Comparison of ENCODE assay signal across 22 cellular contexts in the genomic region with DNA sequence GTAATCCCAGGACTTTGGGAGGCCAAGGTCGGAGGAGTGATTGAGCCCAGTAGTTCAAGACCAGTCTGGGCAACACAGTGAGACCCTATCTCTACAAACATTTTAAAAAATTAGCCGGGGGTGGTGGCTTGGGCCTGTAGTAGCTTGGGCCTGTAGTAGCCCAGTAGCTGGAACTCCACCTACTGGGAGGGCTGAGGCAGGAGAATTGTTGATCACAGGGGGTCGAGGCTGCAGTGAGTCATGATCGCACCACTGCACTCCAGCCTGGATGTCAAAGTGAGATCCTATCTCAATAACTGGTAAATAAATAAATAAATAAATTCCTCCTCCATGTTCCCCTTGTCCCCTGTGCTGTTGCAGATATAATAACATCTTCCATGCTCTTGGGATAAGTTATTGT.
"Had no signal": no experiment of that assay in that cellular context is flagged by ENCODE, and none has a peak within 500 bp of the region (broad histone marks: within the 10 kb centered on the region; RNA-seq: fewer than 3 reads in every experiment).

No MANE protein-coding gene starts in this region.

- H3K4me3 Mint-ChIP-seq: activated CD8-positive, alpha-beta memory T cell treated with anti-CD3 and anti-CD28 coated beads, Interleukin-2, amount 10 ng/mL, durations not matched to agents 7 days and 5 days; activated naive CD8-positive, alpha-beta T cell treated with anti-CD3 and anti-CD28 coated beads, Interleukin-2, amount 50 U/mL, for 24 hours; activated T-cell treated with anti-CD3 and anti-CD28 coated beads, Interleukin-2, amount 50 U/mL, for 4 hours; brain; T-helper 17 cell had no signal

- H3K27ac Mint-ChIP-seq: activated CD8-positive, alpha-beta memory T cell treated with anti-CD3 and anti-CD28 coated beads, Interleukin-2, amount 10 ng/mL, durations not matched to agents 7 days and 5 days; activated naive CD4-positive, alpha-beta T cell treated with anti-CD3 and anti-CD28 coated beads, Interleukin-2, amount 50 U/mL, for 72 hours; activated naive CD8-positive, alpha-beta T cell treated with anti-CD3 and anti-CD28 coated beads, Interleukin-2, amount 50 U/mL, for 24 hours; T-helper 17 cell had no signal

- DNase-seq: activated CD4-positive, alpha-beta T cell treated with anti-CD3 and anti-CD28 coated beads for 4 hours; activated CD4-positive, alpha-beta T cell treated with anti-CD3 and anti-CD28 coated beads, Interleukin-2, amount 50 U/mL, for 48 hours; activated CD8-positive, alpha-beta memory T cell treated with anti-CD3 and anti-CD28 coated beads, Interleukin-2, amount 10 ng/mL, durations not matched to agents 7 days and 5 days; activated effector memory CD4-positive, alpha-beta T cell treated with anti-CD3 and anti-CD28 coated beads, Interleukin-2, amount 50 U/mL, for 16 hours; activated naive CD4-positive, alpha-beta T cell treated with Interleukin-2 at 50 U/mL for 16 hours; activated naive CD8-positive, alpha-beta T cell treated with anti-CD3 and anti-CD28 coated beads, Interleukin-2, amount 50 U/mL, for 24 hours; activated T-cell treated with anti-CD3 and anti-CD28 coated beads, Interleukin-2, amount 50 U/mL, for 4 hours; amygdala; KG1; NCI-H1048; NCI-H146; NCI-H187 treated with DMSO at 0.1 percent for 48 hours; NCI-H2081 treated with DMSO at 0.1 percent for 48 hours; NCI-H446; NCI-H524; SHP77 treated with DMSO at 0.1 percent for 48 hours; T-helper 17 cell; T-helper 9 cell had no signal

- H3K36me3 Mint-ChIP-seq: activated CD8-positive, alpha-beta memory T cell treated with anti-CD3 and anti-CD28 coated beads, Interleukin-2, amount 10 ng/mL, durations not matched to agents 7 days and 5 days; activated naive CD4-positive, alpha-beta T cell treated with anti-CD3 and anti-CD28 coated beads, Interleukin-2, amount 50 U/mL, for 72 hours had no signal

- H3K27ac ChIP-seq: VCaP had no signal

- ATAC-seq: activated CD8-positive, alpha-beta memory T cell treated with anti-CD3 and anti-CD28 coated beads, Interleukin-2, amount 10 ng/mL, durations not matched to agents 7 days and 5 days; activated naive CD4-positive, alpha-beta T cell treated with anti-CD3 and anti-CD28 coated beads, Interleukin-2, amount 50 U/mL, for 72 hours; activated naive CD8-positive, alpha-beta T cell treated with anti-CD3 and anti-CD28 coated beads, Interleukin-2, amount 50 U/mL, for 24 hours; activated T-cell treated with anti-CD3 and anti-CD28 coated beads, Interleukin-2, amount 50 U/mL, for 4 hours; T-helper 17 cell had no signal

- H3K4me3 ChIP-seq: cardiac muscle cell had no signal

- H3K9me3 Mint-ChIP-seq: activated naive CD8-positive, alpha-beta T cell treated with anti-CD3 and anti-CD28 coated beads, Interleukin-2, amount 50 U/mL, for 24 hours; activated T-cell treated with anti-CD3 and anti-CD28 coated beads, Interleukin-2, amount 50 U/mL, for 4 hours had no signal

- H3K27me3 ChIP-seq: cardiac muscle cell had no signal

- H3K4me1 Mint-ChIP-seq: activated CD8-positive, alpha-beta memory T cell treated with anti-CD3 and anti-CD28 coated beads, Interleukin-2, amount 10 ng/mL, durations not matched to agents 7 days and 5 days; activated naive CD8-positive, alpha-beta T cell treated with anti-CD3 and anti-CD28 coated beads, Interleukin-2, amount 50 U/mL, for 24 hours; T-helper 17 cell had no signal
